In the genomic region with DNA sequence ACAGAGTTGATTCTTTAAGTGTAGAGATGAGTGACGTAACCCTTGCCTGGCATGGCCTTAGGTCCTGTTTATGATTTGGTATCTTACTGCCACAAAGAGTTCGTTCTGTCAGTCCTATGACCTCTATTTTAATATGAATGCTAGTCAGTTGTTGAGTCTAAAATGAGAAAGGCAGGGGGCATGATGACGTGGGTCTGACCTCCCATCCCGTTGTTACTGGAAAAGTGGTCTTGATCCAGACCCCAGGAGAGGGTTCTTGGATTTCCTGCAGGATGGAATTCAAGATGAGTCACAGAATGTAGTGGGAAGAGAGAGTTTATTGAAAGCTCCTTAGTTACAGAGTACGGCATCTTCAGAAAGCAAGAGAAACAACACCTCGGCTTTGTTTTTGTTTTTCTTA, we compare ENCODE assay signal across 1 cellular context.
TF ChIP-seq lines count a peak whose summit lies in the region.

No MANE protein-coding gene starts in this region.

TF ChIP-seq in HepG2, 621 proteins besides CTCF, POLR2A, EP300 and RAD21 (continued from another document):
- TF ChIP-seq KAT7 (CRISPR knock-in tag; IDR thresholded peaks at IDR 0.05; ENCODE audit: borderline replicate concordance), result no peak
- peak; percentile 67 for TF ChIP-seq CREB1 (IDR thresholded peaks at IDR 0.05)
- TF ChIP-seq CREB1 (CRISPR knock-in tag; IDR thresholded peaks at IDR 0.05), result no peak
